ENCODE assay signal across 8 cellular contexts in the genomic region with DNA sequence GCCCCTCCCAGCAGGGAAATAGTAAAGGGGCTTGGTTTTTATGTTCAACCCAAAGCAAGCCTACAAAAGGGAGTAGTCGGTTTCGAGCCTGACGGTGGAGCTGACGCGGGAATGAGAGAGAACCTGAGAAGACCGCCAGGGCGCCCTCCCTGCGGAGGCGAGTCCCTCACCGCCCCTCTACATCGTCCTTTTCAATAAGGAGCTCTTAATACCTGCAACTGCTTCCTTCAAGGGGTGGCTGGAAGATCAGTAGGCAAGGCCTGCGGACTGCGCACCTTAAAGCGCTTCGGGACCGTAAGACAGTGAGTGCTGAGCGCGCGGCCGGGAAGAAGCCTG. TPM values are rescaled to one million over a fixed set of nuclear protein-coding genes. Genes with fewer than 3 reads are reported as not detected.
DNase-seq lines count a peak whose midpoint lies in the region; ATAC-seq and TF ChIP-seq lines count a peak whose summit lies in the region.

No MANE protein-coding gene starts in this region.

- H3K27ac ChIP-seq in adrenal gland = peak overlapping the region; percentile 86 to 99 (median 93)
- H3K27ac ChIP-seq in spleen = peak overlapping the region; percentile 92 to 98 (median 95)

- intact Hi-C loops in adrenal gland (cut with DNase I) = no loop called here
- intact Hi-C loops in spleen (cut with DNase I; ENCODE audit: low total_unique reads) = no loop called here

- ATAC-seq in GM21717 (IDR thresholded peaks at IDR 0.05; ENCODE audit: unreplicated experiment) (peak; percentile 16), GM18867 (IDR thresholded peaks at IDR 0.05; ENCODE audit: unreplicated experiment) (no peak)

- TF ChIP-seq POLR2A in adrenal gland (IDR thresholded peaks at IDR 0.05) = no peak
- TF ChIP-seq POLR2A in spleen (IDR thresholded peaks at IDR 0.05) = no peak

- WGBS in adrenal gland, 4 donors = 0 to 2% (median 0%) methylated on average over 5 to 20 of the region's 20 CpGs
- WGBS in spleen, 5 donors = 0 to 1% (median 0%) methylated on average over 20 of the region's 20 CpGs

- H3K36me3 ChIP-seq in adrenal gland (replicated peaks in 1 of 2) (no peaks in the 10 kb centered on the region), iPS-15b (ENCODE audit: control insufficient read depth, insufficient read depth, low read length) (no peaks in the 10 kb centered on the region), spleen (no peaks in the 10 kb centered on the region)

- peak overlapping the region; percentile 66 for H3K9ac ChIP-seq in iPS-15b (ENCODE audit: low read depth, low read length)

- peak in 3 of 6 experiments; percentile 17 to 24 (median 18) for TF ChIP-seq CTCF in adrenal gland (IDR thresholded peaks at IDR 0.05)
- TF ChIP-seq CTCF in spleen (IDR thresholded peaks at IDR 0.05 in 8 of 11, conservative IDR thresholded peaks at IDR 0.05 in 3 of 11) = peak in 1 of 11 experiments; percentile 2

- DNase-seq in GF-D8 (lab: John Stamatoyannopoulos, UW) (peak; percentile 29), NCI-H1930 (lab: John Stamatoyannopoulos, UW) (peak; percentile 45 to 51), adrenal gland (peak in 2 of 7 donors; percentile 57 to 77), spleen (no peak), H4 (ENCODE audit: low spot score) (no peak)

- H3K4me3 ChIP-seq in adrenal gland (peak overlapping the region; percentile 30 to 88 (median 70)), iPS-15b (ENCODE audit: low read depth, low read length) (peak overlapping the region; percentile 91), spleen (peak overlapping the region; percentile 64 to 98 (median 90))

- H3K4me1 ChIP-seq in adrenal gland (replicated peaks in 1 of 2) = peaks cover 6 to 39% of the 10 kb centered on the region in 2 donors
- peaks cover 6% of the 10 kb centered on the region for H3K4me1 ChIP-seq in iPS-15b (ENCODE audit: control insufficient read depth, insufficient read depth, low read length)
- peaks cover 17 to 69% (median 36%) of the 10 kb centered on the region in 6 donors for H3K4me1 ChIP-seq in spleen

- no peaks in the 10 kb centered on the region for H3K9me3 ChIP-seq in adrenal gland (replicated peaks in 1 of 3)
- no peaks in the 10 kb centered on the region for H3K9me3 ChIP-seq in iPS-15b (ENCODE audit: control insufficient read depth, insufficient read depth, low read length)
- no peaks in the 10 kb centered on the region for H3K9me3 ChIP-seq in spleen

- H3K27me3 ChIP-seq in adrenal gland (no peaks in the 10 kb centered on the region), iPS-15b (ENCODE audit: control insufficient read depth, insufficient read depth, low read length) (no peaks in the 10 kb centered on the region), spleen (replicated peaks in 1 of 7) (no peaks in the 10 kb centered on the region)

RNA-seq across cellular contexts. Expression of a gene that starts 0.7 kb away (rescaled TPM):
- 10 to 100 TPM; 26.1 to 74.0 (median 45.2) TPM for total RNA-seq in adrenal gland
- polyA plus RNA-seq in adrenal gland = 100 to 1,000 TPM in 2 of 3 donors, 10 to 100 TPM in 1; 25.3 to 185 (median 100) TPM
- 10 to 100 TPM; 51.6 to 80.0 (median 60.9) TPM for total RNA-seq in spleen
- 10 to 100 TPM; 25.6 to 54.9 (median 40.9) TPM for polyA plus RNA-seq in spleen
- total RNA-seq in H4 (2014; rRNA removed; shearing (Covaris generic)) = 6.7 and 7.2 TPM in 2 replicates

RNA-seq across cellular contexts. Expression of a gene that starts 38.8 kb away (rescaled TPM):
- total RNA-seq in adrenal gland = 10 to 100 TPM in 1 of 8 donors, 1 to 10 TPM in 7; 2.3 to 11.5 (median 6.1) TPM
- polyA plus RNA-seq in adrenal gland = 10 to 100 TPM in 2 of 3 donors, 1 to 10 TPM in 1; 1.6 to 26.1 (median 21.3) TPM
- total RNA-seq in spleen = 10 to 100 TPM; 57.9 to 89.0 (median 72.1) TPM
- polyA plus RNA-seq in spleen = 100 to 1,000 TPM in 1 of 3 donors, 10 to 100 TPM in 2; 63.2 to 132 (median 74.3) TPM
- 0.16 and 0.43 TPM in 2 replicates for total RNA-seq in H4 (2014; rRNA removed; shearing (Covaris generic))

RNA-seq across cellular contexts. Expression of a gene that starts 45.1 kb away (rescaled TPM):
- total RNA-seq in adrenal gland (10 to 100 TPM in 5 of 8 donors, 1 to 10 TPM in 3; 1.9 to 32.8 (median 12.1) TPM), spleen (under 1 TPM in 6 of 7 donors, not detected in 1; 0.09 to 0.43 (median 0.23) TPM)
- polyA plus RNA-seq in adrenal gland (1 to 10 TPM in 2 of 3 donors, under 1 TPM in 1; 0.61 to 2.9 (median 1.6) TPM), spleen (under 1 TPM; 0.03 to 0.04 (median 0.03) TPM)
- total RNA-seq in H4 (2014; rRNA removed; shearing (Covaris generic)) = 0.02 TPM in 1 of 2 replicates, not detected in the other

Comparison
In these comparisons a context has a peak if more than half of its experiments do, and no peak if none do; other contexts are left out.
1. DNase-seq: peak in GF-D8 (single experiment) and NCI-H1930 (2 of 2); none in spleen (single experiment) and H4 (single experiment).
2. RNA of a gene that starts 38.8 kb away (total RNA-seq): 57.9 to 89.0 TPM in spleen; 2.3 to 11.5 TPM in adrenal gland and 0.16 to 0.43 TPM in H4; every median in the first group is over 4 times any median in the second.
3. Peak in every context shown above with its lines, with median percentiles within 50 percentile points of each other: H3K4me3 ChIP-seq.